26 cellular contexts compared by ENCODE assay signal in genomic region chr5:64874753-64875152, GRCh38.
DNase-seq lines count a peak whose midpoint lies in the region; ATAC-seq and TF ChIP-seq lines count a peak whose summit lies in the region.
"Had no signal": no experiment of that assay in that cellular context is flagged by ENCODE, and none has a peak within 500 bp of the region (broad histone marks: within the 10 kb centered on the region; RNA-seq: fewer than 3 reads in every experiment).

No MANE protein-coding gene starts in this region.

- TF ChIP-seq CTCF in AG10803 (conservative IDR thresholded peaks at IDR 0.05; ENCODE audit: low read length), result no peak
- TF ChIP-seq CTCF in fibroblast of mammary gland (conservative IDR thresholded peaks at IDR 0.05; ENCODE audit: control insufficient read depth, insufficient read depth, low read depth, low read length), result no peak
- no peak for TF ChIP-seq CTCF in omental fat pad (IDR thresholded peaks at IDR 0.05)

- DNase-seq in AG10803 (ENCODE audit: low read depth), result peak; percentile 39
- peak; percentile 55 for DNase-seq in amniotic epithelial cell (ENCODE audit: low read depth)
- DNase-seq in fibroblast of mammary gland (ENCODE audit: low read depth), result peak; percentile 17
- DNase-seq in omental fat pad (ENCODE audit: low spot score), result no peak
- DNase-seq in NCI-H345 treated with DMSO at 0.1 percent for 48 hours (lab: John Stamatoyannopoulos, UW; ENCODE audit: unreplicated experiment), result no peak
- no peak for DNase-seq in NK-92 (lab: John Stamatoyannopoulos, UW; ENCODE audit: unreplicated experiment)
- DNase-seq: C1 segment of cervical spinal cord; Caco-2; CD4-positive, alpha-beta memory T cell; H9; MV-4-11; NCI-H1105; NCI-H1436 treated with DMSO at 0.1 percent for 48 hours; NCI-H187 treated with DMSO at 0.1 percent for 48 hours; NCI-H2171 treated with DMSO at 0.1 percent for 48 hours; NCI-H345; NCI-H524; NCI-H774; NK-92 treated with Interleukin-12 subunit alpha and Interleukin-12 subunit beta, amount 100 ng/mL, for 24 hours; PC-9; SHP77 had no signal

- ATAC-seq in omental fat pad (ENCODE audit: low FRiP score), result peak; percentile 71
- no peak for ATAC-seq in GM18861 (IDR thresholded peaks at IDR 0.05; ENCODE audit: unreplicated experiment)
- ATAC-seq: GM12878, GM23338, HepG2, K562 had no signal

- no peak overlapping the region for H3K4me3 ChIP-seq in AG10803 (ENCODE audit: low read length)
- H3K4me3 ChIP-seq in fibroblast of mammary gland (ENCODE audit: control insufficient read depth, low read depth, low read length), result no peak overlapping the region
- H3K4me3 ChIP-seq: GM12878, GM23338, K562, PC-9 had no signal

Comparison
In these comparisons a context has a peak if more than half of its experiments do, and no peak if none do; other contexts are left out.
1. DNase-seq: peak in AG10803 (single experiment), amniotic epithelial cell (single experiment) and fibroblast of mammary gland (single experiment); none in omental fat pad (single experiment), NCI-H345 treated with DMSO at 0.1 percent for 48 hours (single experiment) and NK-92 (single experiment).